Comparison of ENCODE assay signal across 19 cellular contexts in the genomic region with DNA sequence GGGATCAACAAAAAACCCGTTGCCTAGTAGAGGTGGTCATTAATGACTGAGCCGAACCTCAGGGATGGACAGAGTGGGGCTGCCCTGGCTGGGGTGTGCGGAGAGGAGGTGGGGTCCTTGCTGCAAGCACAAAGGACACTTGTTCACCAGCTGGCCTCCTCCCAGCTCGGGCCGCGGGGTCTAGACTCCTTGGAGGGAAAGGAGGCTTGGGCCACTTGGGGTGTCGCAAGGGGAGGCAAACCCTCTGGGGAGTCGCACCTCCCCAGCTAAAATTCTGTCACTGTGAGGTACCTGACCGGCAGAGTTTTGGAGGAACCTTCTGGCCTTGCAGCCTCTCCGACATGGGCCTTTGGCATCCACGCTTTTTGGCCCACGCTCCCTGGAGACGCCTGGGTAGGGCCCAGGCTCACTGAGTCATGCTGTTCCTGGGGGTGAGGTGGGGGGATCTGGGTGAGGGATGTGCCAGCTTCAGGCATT. TPM values are rescaled to one million over a fixed set of nuclear protein-coding genes. Genes with fewer than 3 reads are reported as not detected.
DNase-seq lines count a peak whose midpoint lies in the region; ATAC-seq and TF ChIP-seq lines count a peak whose summit lies in the region.
"Had no signal": no experiment of that assay in that cellular context is flagged by ENCODE, and none has a peak within 500 bp of the region (broad histone marks: within the 10 kb centered on the region; RNA-seq: fewer than 3 reads in every experiment).

No MANE protein-coding gene starts in this region.

- no peak overlapping the region for H3K27ac ChIP-seq in PC-3 (ENCODE audit: low read length)
- H3K27ac ChIP-seq: A549, body of pancreas had no signal

- CTCF ChIA-PET in WTC11 (lab: Charles Lee): interaction anchor here (0.7 to 1.4 kb wide), 2 partner anchors 124 to 152 kb away, joined by 3 read pairs; no protein-coding TSS in a partner anchor
- CTCF ChIA-PET in PC-3 (lab: Charles Lee): interaction anchor here (0.6 kb wide), 1 partner anchor 529 kb away, joined by 3 read pairs; no protein-coding TSS in a partner anchor

- H4K20me1 ChIP-seq in PC-3 (ENCODE audit: low read length): peaks cover 6% of the 10 kb centered on the region; the same call in 1 of the 2 replicates

- no peak overlapping the region for H3K4me3 ChIP-seq in PC-3 (ENCODE audit: low read length)
- H3K4me3 ChIP-seq: A549, body of pancreas, GM12878 had no signal

- no peak overlapping the region for H3K4me2 ChIP-seq in PC-3 (ENCODE audit: low read length)
- H3K4me2 ChIP-seq: A549 had no signal

- H3K9me3 Mint-ChIP-seq in WTC11 (peaks cover 5% of the 10 kb centered on the region), endothelial cell (ENCODE audit: unreplicated experiment) (no peaks in the 10 kb centered on the region)
- H3K9me3 Mint-ChIP-seq: activated T-helper 2 cell treated with anti-CD3 and anti-CD28 coated beads, Interferon-gamma antibody, Interleukin-2, Interleukin-4, amounts not matched to agents 10 μg/mL and 5 μg/mL and 100 μg/mL, durations not matched to agents 14 hours and 24 hours and 36 hours; nephron progenitor cell had no signal

- H3K27me3 ChIP-seq in PC-3 (ENCODE audit: low read length): no peaks in the 10 kb centered on the region
- H3K27me3 ChIP-seq: body of pancreas had no signal

- H3K4me3 Mint-ChIP-seq in WTC11 (no peak overlapping the region), endothelial cell (ENCODE audit: unreplicated experiment) (no peak overlapping the region)
- H3K4me3 Mint-ChIP-seq: HFFc6, nephron progenitor cell had no signal

- no peak for ATAC-seq in WTC11
- ATAC-seq in PC-3: no peak
- ATAC-seq: A549 had no signal

- H3K79me2 ChIP-seq in PC-3 (ENCODE audit: low read length): peaks cover 36% of the 10 kb centered on the region

- H3K9me3 ChIP-seq in PC-3 (ENCODE audit: low read length): no peaks in the 10 kb centered on the region
- H3K9me3 ChIP-seq: A549, body of pancreas had no signal

- POLR2A ChIA-PET in WTC11 (lab: Charles Lee) (no interaction called here), PC-3 (lab: Charles Lee; ENCODE audit: unreplicated experiment) (no interaction called here)

- no peak overlapping the region for H3K9ac ChIP-seq in PC-3 (ENCODE audit: low read length)

- intact Hi-C loops in PC-3 (cut with micrococcal nuclease): no loop called here

- no peaks in the 10 kb centered on the region for H3K4me1 ChIP-seq in PC-3 (ENCODE audit: insufficient read depth, low read length)
- H3K4me1 ChIP-seq: A549, body of pancreas had no signal

- TF ChIP-seq CTCF in WTC11 (IDR thresholded peaks at IDR 0.05) (no peak), endothelial cell (IDR thresholded peaks at IDR 0.05; ENCODE audit: unreplicated experiment) (no peak), PC-3 (conservative IDR thresholded peaks at IDR 0.05; ENCODE audit: low read depth, low read length) (no peak)

- H3K4me1 Mint-ChIP-seq in WTC11 (peaks cover 29% of the 10 kb centered on the region), endothelial cell (ENCODE audit: unreplicated experiment) (peaks cover 6% of the 10 kb centered on the region)

- DNase-seq in Ammon's horn (ENCODE audit: low spot score): peak; percentile 80
- DNase-seq in WTC11 (ENCODE audit: low spot score): no peak
- DNase-seq in globus pallidus (ENCODE audit: low spot score): peak; percentile 75
- DNase-seq in pons (ENCODE audit: low spot score): peak; percentile 49
- DNase-seq in endothelial cell (ENCODE audit: low spot score): no peak
- DNase-seq in DMS153 (lab: John Stamatoyannopoulos, UW): no peak
- DNase-seq in NCI-H345 (lab: John Stamatoyannopoulos, UW): no peak
- no peak for DNase-seq in PC-3
- DNase-seq: activated CD8-positive, alpha-beta memory T cell treated with anti-CD3 and anti-CD28 coated beads for 24 hours; HFFc6; NCI-H1436 treated with DMSO at 0.1 percent for 48 hours; NCI-H226; nephron progenitor cell; small intestine had no signal

- no peaks in the 10 kb centered on the region for H3K36me3 Mint-ChIP-seq in WTC11
- H3K36me3 Mint-ChIP-seq in endothelial cell (ENCODE audit: low read depth, unreplicated experiment): peaks cover 3% of the 10 kb centered on the region

- H3K9me2 ChIP-seq in PC-3 (replicated peaks; ENCODE audit: low read length): no peaks in the 10 kb centered on the region

- H3K27me3 Mint-ChIP-seq in WTC11 (ENCODE audit: low read depth) (peaks cover 3% of the 10 kb centered on the region; the same call in 1 of the 2 replicates), endothelial cell (ENCODE audit: unreplicated experiment) (peaks cover 8% of the 10 kb centered on the region)

- no TSS peak for BruUV-seq in PC-3 (replicated peaks; lab: Mats Ljungman, UMichigan)

- H3K27ac Mint-ChIP-seq in WTC11 (0 out of 2 replicates have a peak overlapping the region, but pooled peaks have one; percentile 30), endothelial cell (ENCODE audit: unreplicated experiment) (no peak overlapping the region)
- H3K27ac Mint-ChIP-seq: activated T-helper 2 cell treated with anti-CD3 and anti-CD28 coated beads, Interferon-gamma antibody, Interleukin-2, Interleukin-4, amounts not matched to agents 10 μg/mL and 5 μg/mL and 100 μg/mL, durations not matched to agents 14 hours and 24 hours and 36 hours; HFFc6; nephron progenitor cell had no signal

- no peaks in the 10 kb centered on the region for H3K36me3 ChIP-seq in PC-3 (ENCODE audit: low read depth, low read length)

- H2AFZ ChIP-seq in PC-3 (ENCODE audit: low read length): no peak overlapping the region

- no peaks in the 10 kb centered on the region for H3F3A ChIP-seq in PC-3 (ENCODE audit: low read length, unreplicated experiment)

TF ChIP-seq in WTC11, 78 proteins besides CTCF, POLR2A, EP300 and RAD21:
- TF ChIP-seq, protein P1, sequence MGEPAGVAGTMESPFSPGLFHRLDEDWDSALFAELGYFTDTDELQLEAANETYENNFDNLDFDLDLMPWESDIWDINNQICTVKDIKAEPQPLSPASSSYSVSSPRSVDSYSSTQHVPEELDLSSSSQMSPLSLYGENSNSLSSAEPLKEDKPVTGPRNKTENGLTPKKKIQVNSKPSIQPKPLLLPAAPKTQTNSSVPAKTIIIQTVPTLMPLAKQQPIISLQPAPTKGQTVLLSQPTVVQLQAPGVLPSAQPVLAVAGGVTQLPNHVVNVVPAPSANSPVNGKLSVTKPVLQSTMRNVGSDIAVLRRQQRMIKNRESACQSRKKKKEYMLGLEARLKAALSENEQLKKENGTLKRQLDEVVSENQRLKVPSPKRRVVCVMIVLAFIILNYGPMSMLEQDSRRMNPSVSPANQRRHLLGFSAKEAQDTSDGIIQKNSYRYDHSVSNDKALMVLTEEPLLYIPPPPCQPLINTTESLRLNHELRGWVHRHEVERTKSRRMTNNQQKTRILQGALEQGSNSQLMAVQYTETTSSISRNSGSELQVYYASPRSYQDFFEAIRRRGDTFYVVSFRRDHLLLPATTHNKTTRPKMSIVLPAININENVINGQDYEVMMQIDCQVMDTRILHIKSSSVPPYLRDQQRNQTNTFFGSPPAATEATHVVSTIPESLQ (CRISPR knock-in tag; IDR thresholded peaks at IDR 0.05): no peak
- no peak for TF ChIP-seq FOXJ3 (CRISPR knock-in tag; IDR thresholded peaks at IDR 0.05; ENCODE audit: borderline replicate concordance)
- TF ChIP-seq ZNF138 (CRISPR knock-in tag; conservative IDR thresholded peaks at IDR 0.05): no peak
- no peak for TF ChIP-seq NFYB (CRISPR knock-in tag; conservative IDR thresholded peaks at IDR 0.05; ENCODE audit: low read depth)
- no peak for TF ChIP-seq OVOL2 (CRISPR knock-in tag; IDR thresholded peaks at IDR 0.05; ENCODE audit: borderline replicate concordance)
TF ChIP-seq in WTC11: peak in this region for 0.

RNA-seq across cellular contexts. Expression of a gene that starts 8.2 kb away (rescaled TPM):
- total RNA-seq in WTC11 (2021) (13.1 to 14.2 TPM (median 14.2 TPM) in 3 replicates), endothelial cell (ENCODE audit: unreplicated experiment) (5.1 TPM), PC-3 (2014; rRNA removed) (8.4 and 12.7 TPM in 2 replicates)

RNA-seq across cellular contexts. Expression of a gene that starts 32.4 kb away (rescaled TPM):
- total RNA-seq in WTC11 (2021): 14.8 to 30.0 TPM (median 27.3 TPM) in 3 replicates
- 0.15 TPM for total RNA-seq in endothelial cell (ENCODE audit: unreplicated experiment)
- 0.17 and 0.44 TPM in 2 replicates for total RNA-seq in PC-3 (2014; rRNA removed)
- total RNA-seq: activated T-helper 2 cell treated with anti-CD3 and anti-CD28 coated beads, Interferon-gamma antibody, Interleukin-2, Interleukin-4, amounts not matched to agents 10 μg/mL and 5 μg/mL and 100 μg/mL, durations not matched to agents 14 hours and 24 hours and 36 hours; lung microvascular endothelial cell had no signal

RNA-seq across cellular contexts. Expression of a gene that starts 38.4 kb away (rescaled TPM):
- 12.3 to 17.0 TPM (median 16.3 TPM) in 3 replicates for total RNA-seq in WTC11 (2021)
- total RNA-seq in endothelial cell (ENCODE audit: unreplicated experiment): 17.5 TPM
- 6.7 and 8.5 TPM in 2 replicates for total RNA-seq in PC-3 (2014; rRNA removed)

RNA-seq across cellular contexts. Expression of a gene that starts 38.5 kb away (rescaled TPM):
- total RNA-seq in WTC11 (2021): 36.4 to 55.8 TPM (median 51.4 TPM) in 3 replicates
- total RNA-seq in endothelial cell (ENCODE audit: unreplicated experiment): 0.74 TPM
- 0.23 and 2.6 TPM in 2 replicates for total RNA-seq in PC-3 (2014; rRNA removed)
- total RNA-seq: activated T-helper 2 cell treated with anti-CD3 and anti-CD28 coated beads, Interferon-gamma antibody, Interleukin-2, Interleukin-4, amounts not matched to agents 10 μg/mL and 5 μg/mL and 100 μg/mL, durations not matched to agents 14 hours and 24 hours and 36 hours; lung microvascular endothelial cell had no signal

RNA-seq across cellular contexts. Expression of a gene that starts 56.5 kb away (rescaled TPM):
- total RNA-seq in WTC11 (2021) (90.2 to 107 TPM (median 99.0 TPM) in 3 replicates), endothelial cell (ENCODE audit: unreplicated experiment) (88.8 TPM), PC-3 (2014; rRNA removed) (121 and 207 TPM in 2 replicates)

Comparison
In these comparisons a context has a peak if more than half of its experiments do, and no peak if none do; other contexts are left out.
1. DNase-seq: peak in Ammon's horn (single experiment), globus pallidus (single experiment) and pons (single experiment); none in WTC11 (single experiment), endothelial cell (single experiment), DMS153 (single experiment), NCI-H345 (single experiment) and PC-3 (single experiment).
2. RNA of a gene that starts 32.4 kb away (total RNA-seq): 14.8 to 30.0 TPM in WTC11; 0.17 to 0.44 TPM in PC-3 and 0.15 TPM in endothelial cell (single experiment); every median in the first group is over 10 times any median in the second.